In genomic region chr11:78200553-78200952, GRCh38 we compare ENCODE assay signal across 14 cellular contexts.
"Had no signal": no experiment of that assay in that cellular context is flagged by ENCODE, and none has a peak within 500 bp of the region (broad histone marks: within the 10 kb centered on the region; RNA-seq: fewer than 3 reads in every experiment).

No MANE protein-coding gene starts in this region.

- DNase-seq: activated CD4-positive, alpha-beta T cell treated with anti-CD3 and anti-CD28 coated beads, Interleukin-2, amount 50 U/mL, for 48 hours; activated CD8-positive, alpha-beta memory T cell treated with anti-CD3 and anti-CD28 coated beads, Interleukin-2, amount 10 ng/mL, durations not matched to agents 7 days and 5 days; activated naive CD4-positive, alpha-beta T cell; activated naive CD8-positive, alpha-beta T cell treated with anti-CD3 and anti-CD28 coated beads, Interleukin-2, amount 50 U/mL, for 24 hours; activated T-cell treated with anti-CD3 and anti-CD28 coated beads, Interleukin-2, amount 50 U/mL, for 48 hours; cortex of kidney; effector CD8-positive, alpha-beta T cell; islet precursor cell; left lung; SK-N-SH; stimulated activated naive B cell treated with anti-CD40 and anti-IgM and Interleukin-4, amounts not matched to agents 10 μg/mL and 1 μg/mL and 100 μg/mL, for 72 hours; T-helper 2 cell; upper lobe of left lung had no signal

- H3K9me3 ChIP-seq: left lung, neutrophil, SK-N-SH, upper lobe of left lung had no signal

- ATAC-seq: activated CD8-positive, alpha-beta memory T cell treated with anti-CD3 and anti-CD28 coated beads, Interleukin-2, amount 10 ng/mL, durations not matched to agents 7 days and 5 days; activated naive CD8-positive, alpha-beta T cell treated with anti-CD3 and anti-CD28 coated beads, Interleukin-2, amount 50 U/mL, for 24 hours; left lung; stimulated activated naive B cell treated with anti-CD40 and anti-IgM and Interleukin-4, amounts not matched to agents 10 μg/mL and 1 μg/mL and 100 μg/mL, for 72 hours had no signal

- H3K27ac Mint-ChIP-seq: stimulated activated naive B cell treated with anti-CD40 and anti-IgM and Interleukin-4, amounts not matched to agents 10 μg/mL and 1 μg/mL and 100 μg/mL, for 72 hours had no signal

- H3K4me3 Mint-ChIP-seq: activated CD8-positive, alpha-beta memory T cell treated with anti-CD3 and anti-CD28 coated beads, Interleukin-2, amount 10 ng/mL, durations not matched to agents 7 days and 5 days; activated naive CD8-positive, alpha-beta T cell treated with anti-CD3 and anti-CD28 coated beads, Interleukin-2, amount 50 U/mL, for 24 hours; stimulated activated naive B cell treated with anti-CD40 and anti-IgM and Interleukin-4, amounts not matched to agents 10 μg/mL and 1 μg/mL and 100 μg/mL, for 72 hours had no signal

- H3K27me3 Mint-ChIP-seq: activated CD8-positive, alpha-beta memory T cell treated with anti-CD3 and anti-CD28 coated beads, Interleukin-2, amount 10 ng/mL, durations not matched to agents 7 days and 5 days; activated naive CD8-positive, alpha-beta T cell treated with anti-CD3 and anti-CD28 coated beads, Interleukin-2, amount 50 U/mL, for 24 hours; stimulated activated naive B cell treated with anti-CD40 and anti-IgM and Interleukin-4, amounts not matched to agents 10 μg/mL and 1 μg/mL and 100 μg/mL, for 72 hours had no signal

- H3K9me3 Mint-ChIP-seq: activated naive CD8-positive, alpha-beta T cell treated with anti-CD3 and anti-CD28 coated beads, Interleukin-2, amount 50 U/mL, for 24 hours; stimulated activated naive B cell treated with anti-CD40 and anti-IgM and Interleukin-4, amounts not matched to agents 10 μg/mL and 1 μg/mL and 100 μg/mL, for 72 hours had no signal
